ENCODE assay signal across 10 cellular contexts in the genomic region with DNA sequence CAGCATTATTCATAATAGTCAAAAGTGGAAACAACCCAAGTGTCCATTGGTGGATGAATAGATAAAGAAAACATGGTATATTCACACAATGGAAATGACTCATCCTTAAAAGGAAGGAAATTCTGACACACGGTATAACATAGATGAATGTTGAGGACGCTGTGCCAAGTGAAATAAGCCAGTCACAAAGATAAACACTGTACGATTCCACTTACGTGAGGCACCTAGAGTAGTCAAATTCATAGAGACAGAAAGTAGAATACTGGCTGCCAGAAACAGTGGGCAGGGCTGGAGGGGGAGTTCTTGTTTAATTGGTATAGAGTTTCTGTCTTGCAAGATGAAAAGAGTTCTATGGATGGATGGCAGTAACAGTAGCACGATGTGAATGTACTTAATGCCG. TPM values are rescaled to one million over a fixed set of nuclear protein-coding genes. Genes with fewer than 3 reads are reported as not detected.
DNase-seq lines count a peak whose midpoint lies in the region; ATAC-seq and TF ChIP-seq lines count a peak whose summit lies in the region.
"Had no signal": no experiment of that assay in that cellular context is flagged by ENCODE, and none has a peak within 500 bp of the region (broad histone marks: within the 10 kb centered on the region; RNA-seq: fewer than 3 reads in every experiment).

No MANE protein-coding gene starts in this region.

- H3K36me3 ChIP-seq in esophagus muscularis mucosa = no peaks in the 10 kb centered on the region
- H3K36me3 ChIP-seq: upper lobe of left lung had no signal

- H3K27me3 ChIP-seq in esophagus muscularis mucosa = no peaks in the 10 kb centered on the region
- H3K27me3 ChIP-seq: upper lobe of left lung had no signal

- peak; percentile 94 for DNase-seq in Caki2 (ENCODE audit: low read depth)
- peak; percentile 82 for DNase-seq in HS-5 (ENCODE audit: low read depth)
- DNase-seq in kidney tubule cell (ENCODE audit: low spot score) = peak; percentile 66
- no peak for DNase-seq in NCI-H1417 (lab: John Stamatoyannopoulos, UW)
- no peak for DNase-seq in foreskin melanocyte
- no peak for DNase-seq in esophagus muscularis mucosa (ENCODE audit: extremely low spot score)
- DNase-seq: effector memory CD4-positive, alpha-beta T cell; upper lobe of left lung had no signal

- no peak for TF ChIP-seq CTCF in esophagus muscularis mucosa (IDR thresholded peaks at IDR 0.05)

- no peaks in the 10 kb centered on the region for H3K9me3 ChIP-seq in esophagus muscularis mucosa
- H3K9me3 ChIP-seq: upper lobe of left lung had no signal

- ATAC-seq in activated T-helper 17 cell treated with anti-CD3 and anti-CD28 coated beads, Interleukin-2, amount 50 U/mL, for 72 hours (replicated peaks) = peak; percentile 98
- ATAC-seq in HG02840 (IDR thresholded peaks at IDR 0.05; ENCODE audit: low FRiP score, unreplicated experiment) = no peak

- no peaks in the 10 kb centered on the region for H3K27me3 Mint-ChIP-seq in activated T-helper 17 cell treated with anti-CD3 and anti-CD28 coated beads, Interleukin-2, amount 50 U/mL, for 72 hours

- intact Hi-C loops in esophagus muscularis mucosa (cut with DNase I) = no loop called here

- peak overlapping the region; percentile 44 for H3K27ac Mint-ChIP-seq in activated T-helper 17 cell treated with anti-CD3 and anti-CD28 coated beads, Interleukin-2, amount 50 U/mL, for 72 hours

- TF ChIP-seq POLR2A in esophagus muscularis mucosa (IDR thresholded peaks at IDR 0.05; ENCODE audit: low read depth) = no peak

- peak overlapping the region in 1 of 4 donors; percentile 9 for H3K27ac ChIP-seq in esophagus muscularis mucosa (replicated peaks in 1 of 4)
- H3K27ac ChIP-seq: upper lobe of left lung had no signal

- 18% methylated on average over 6 of the region's 6 CpGs for WGBS in esophagus muscularis mucosa

- no peaks in the 10 kb centered on the region for H3K36me3 Mint-ChIP-seq in activated T-helper 17 cell treated with anti-CD3 and anti-CD28 coated beads, Interleukin-2, amount 50 U/mL, for 72 hours (ENCODE audit: low read depth)

- H3K4me1 Mint-ChIP-seq in activated T-helper 17 cell treated with anti-CD3 and anti-CD28 coated beads, Interleukin-2, amount 50 U/mL, for 72 hours = no peaks in the 10 kb centered on the region

- H3K4me3 Mint-ChIP-seq in activated T-helper 17 cell treated with anti-CD3 and anti-CD28 coated beads, Interleukin-2, amount 50 U/mL, for 72 hours = peak overlapping the region; percentile 26

- in situ Hi-C loops in Caki2 (cut with HindIII; ENCODE audit: low pct_unique_long_range_greater_than_20kb, low sequenced_read_pairs) = no loop called here

- no peaks in the 10 kb centered on the region for H3K9me3 Mint-ChIP-seq in activated T-helper 17 cell treated with anti-CD3 and anti-CD28 coated beads, Interleukin-2, amount 50 U/mL, for 72 hours

- TF ChIP-seq EP300 in esophagus muscularis mucosa (IDR thresholded peaks at IDR 0.05) = no peak

- H3K4me1 ChIP-seq in esophagus muscularis mucosa = peaks cover 0 to 13% (median 11%) of the 10 kb centered on the region in 4 donors

- no peak overlapping the region for H3K4me3 ChIP-seq in esophagus muscularis mucosa
- H3K4me3 ChIP-seq: upper lobe of left lung had no signal

RNA-seq across cellular contexts. Expression of a gene that starts 26.6 kb away (rescaled TPM):
- total RNA-seq in Caki2 (2014; rRNA removed; shearing (Covaris generic); ENCODE audit: low replicate concordance) = 7.9 and 19.0 TPM in 2 replicates
- 10 to 100 TPM; 20.5 to 25.9 TPM for total RNA-seq in activated T-helper 17 cell treated with anti-CD3 and anti-CD28 coated beads, Interleukin-2, amount 50 U/mL, for 72 hours
- total RNA-seq in esophagus muscularis mucosa = 10 to 100 TPM; 50.0 to 75.8 (median 57.5) TPM

Comparison
In these comparisons a context has a peak if more than half of its experiments do, and no peak if none do; other contexts are left out.
1. DNase-seq: peak in Caki2 (single experiment), HS-5 (single experiment) and kidney tubule cell (single experiment); none in NCI-H1417 (0 of 3), foreskin melanocyte (single experiment) and esophagus muscularis mucosa (single experiment).